Comparison of ENCODE assay signal across 8 cellular contexts in the genomic region with DNA sequence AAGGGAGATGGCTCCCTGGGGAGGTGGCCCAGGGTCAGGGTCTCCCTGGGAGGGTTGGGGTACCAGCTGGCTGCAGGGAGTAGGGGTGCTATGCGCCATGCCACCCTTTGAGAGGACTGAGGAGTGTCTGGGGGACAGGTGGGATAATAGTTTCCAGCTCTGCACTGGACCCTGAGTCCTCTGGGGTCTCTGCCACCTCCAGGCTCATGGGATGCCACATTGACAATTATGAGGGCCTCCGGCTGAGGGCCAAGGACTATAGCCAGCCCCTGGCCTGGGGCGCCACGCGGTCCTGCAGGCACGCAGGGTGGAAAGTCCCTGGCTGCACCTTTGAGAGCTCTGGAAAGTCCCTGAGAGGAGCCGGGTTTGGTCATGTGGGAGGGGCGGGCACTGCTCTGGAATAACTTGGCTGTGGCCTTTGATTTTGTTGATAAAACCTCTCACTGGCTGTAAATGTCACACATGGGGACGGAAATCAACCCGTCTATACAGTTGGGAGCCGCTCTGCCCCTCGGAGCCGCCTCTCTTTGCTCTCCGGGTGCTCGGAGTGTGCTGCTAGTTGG. TPM values are rescaled to one million over a fixed set of nuclear protein-coding genes. Genes with fewer than 3 reads are reported as not detected.
DNase-seq lines count a peak whose midpoint lies in the region; ATAC-seq and TF ChIP-seq lines count a peak whose summit lies in the region.

No MANE protein-coding gene starts in this region.

- peak overlapping the region; percentile 2 to 50 (median 31) for H3K4me3 ChIP-seq in esophagus squamous epithelium
- H3K4me3 ChIP-seq in psoas muscle: peak overlapping the region; percentile 42
- H3K4me3 ChIP-seq in vagina: peak overlapping the region; percentile 23 to 29

- no peaks in the 10 kb centered on the region for H3K9me3 ChIP-seq in esophagus squamous epithelium
- no peaks in the 10 kb centered on the region for H3K9me3 ChIP-seq in psoas muscle
- no peaks in the 10 kb centered on the region for H3K9me3 ChIP-seq in vagina

- ATAC-seq in HG03460 (IDR thresholded peaks at IDR 0.05; ENCODE audit: unreplicated experiment) (peak; percentile 44), psoas muscle (peak; percentile 82 to 97 (median 91)), HG02970 (IDR thresholded peaks at IDR 0.05; ENCODE audit: low FRiP score, unreplicated experiment) (no peak)

- intact Hi-C loops in esophagus squamous epithelium (cut with DNase I): no loop called here
- intact Hi-C loops in psoas muscle (cut with DNase I): loop anchor here in 1 of 2 donors (2.0 to 5.0 kb wide), 2 partner anchors 26 to 40 kb away; a partner anchor contains a TSS
- intact Hi-C loops in vagina (cut with DNase I): no loop called here

- peak; percentile 76 for DNase-seq in activated CD8-positive, alpha-beta memory T cell treated with anti-CD3 and anti-CD28 coated beads, Interleukin-2, amount 50 U/mL, for 24 hours (ENCODE audit: extremely low read depth)
- peak; percentile 19 for DNase-seq in esophagus squamous epithelium (lab: John Stamatoyannopoulos, UW)
- peak; percentile 59 to 79 for DNase-seq in psoas muscle
- DNase-seq in vagina (ENCODE audit: extremely low spot score in 2 of 2): no peak
- no peak for DNase-seq in NCI-H526 treated with DMSO at 0.1 percent for 48 hours (lab: John Stamatoyannopoulos, UW)

- TF ChIP-seq POLR2A in GM19099 (IDR thresholded peaks at IDR 0.05; ENCODE audit: extremely low read depth, insufficient read length, low read depth) (peak; percentile 51), esophagus squamous epithelium (IDR thresholded peaks at IDR 0.05) (peak in 1 of 4 donors; percentile 28), vagina (IDR thresholded peaks at IDR 0.05) (no peak)

- TF ChIP-seq CTCF in esophagus squamous epithelium (IDR thresholded peaks at IDR 0.05) (no peak), psoas muscle (IDR thresholded peaks at IDR 0.05) (no peak), vagina (IDR thresholded peaks at IDR 0.05) (no peak)

- H3K27me3 ChIP-seq in esophagus squamous epithelium (no peaks in the 10 kb centered on the region), psoas muscle (ENCODE audit: insufficient read depth in 3 of 3, low read length in 2 of 3) (no peaks in the 10 kb centered on the region), vagina (no peaks in the 10 kb centered on the region)

- WGBS in esophagus squamous epithelium, 2 donors: 4 to 16% methylated on average over 4 to 9 of the region's 15 CpGs
- WGBS in psoas muscle, 3 donors: 12 to 25% (median 14%) methylated on average over 15 of the region's 15 CpGs

- peaks cover 33 to 60% (median 37%) of the 10 kb centered on the region in 3 donors for H3K4me1 ChIP-seq in esophagus squamous epithelium
- H3K4me1 ChIP-seq in psoas muscle: peaks cover 25% of the 10 kb centered on the region
- H3K4me1 ChIP-seq in vagina: peaks cover 37% of the 10 kb centered on the region

- H3K36me3 ChIP-seq in esophagus squamous epithelium (peaks cover 0 to 71% (median 9%) of the 10 kb centered on the region in 3 donors), psoas muscle (ENCODE audit: insufficient read depth in 1 of 2, low read depth in 1 of 2) (peaks cover 0 to 39% of the 10 kb centered on the region in 2 donors), vagina (peaks cover 0 to 19% of the 10 kb centered on the region in 2 donors)

- H3K27ac ChIP-seq in esophagus squamous epithelium (peak overlapping the region; percentile 89 to 93 (median 92)), psoas muscle (peak overlapping the region; percentile 92), vagina (peak overlapping the region; percentile 77)

RNA-seq across cellular contexts. Expression of a gene that starts 16.0 kb away (rescaled TPM):
- total RNA-seq in esophagus squamous epithelium (10 to 100 TPM in 3 of 4 donors, 1 to 10 TPM in 1; 8.0 to 20.9 (median 13.2) TPM), psoas muscle (10 to 100 TPM in 2 of 4 donors, 1 to 10 TPM in 2; 5.4 to 13.2 (median 9.4) TPM), vagina (12.8 TPM)
- 10 to 100 TPM in 2 of 3 donors, 1 to 10 TPM in 1; 8.6 to 15.9 (median 11.1) TPM for polyA plus RNA-seq in psoas muscle

RNA-seq across cellular contexts. Expression of a gene that starts 36.2 kb away (rescaled TPM):
- total RNA-seq in esophagus squamous epithelium: 100 to 1,000 TPM; 326 to 456 (median 356) TPM
- total RNA-seq in psoas muscle: 100 to 1,000 TPM; 254 to 371 (median 331) TPM
- 100 to 1,000 TPM; 241 to 534 (median 365) TPM for polyA plus RNA-seq in psoas muscle
- total RNA-seq in vagina: 257 TPM

RNA-seq across cellular contexts. Expression of a gene that starts 42.2 kb away (rescaled TPM):
- 100 to 1,000 TPM; 146 to 210 (median 163) TPM for total RNA-seq in esophagus squamous epithelium
- total RNA-seq in psoas muscle: 100 to 1,000 TPM; 135 to 236 (median 171) TPM
- polyA plus RNA-seq in psoas muscle: 100 to 1,000 TPM; 202 to 261 (median 213) TPM
- total RNA-seq in vagina: 125 TPM

RNA-seq across cellular contexts. Expression of a gene that starts 42.7 kb away (rescaled TPM):
- total RNA-seq in esophagus squamous epithelium: 1 to 10 TPM in 1 of 4 donors, not detected in 3; 1.6 TPM
- 1 to 10 TPM; 1.7 to 7.9 (median 5.9) TPM for total RNA-seq in psoas muscle
- 1 to 10 TPM; 3.4 to 6.0 (median 4.5) TPM for polyA plus RNA-seq in psoas muscle
- total RNA-seq in vagina: not detected

RNA-seq across cellular contexts. Expression of a gene that starts 49.7 kb away (rescaled TPM):
- total RNA-seq in esophagus squamous epithelium: not detected
- total RNA-seq in psoas muscle: 1 to 10 TPM in 1 of 4 donors, under 1 TPM in 2, not detected in 1; 0.38 to 1.5 (median 0.48) TPM
- polyA plus RNA-seq in psoas muscle: under 1 TPM; 0.06 to 0.17 (median 0.13) TPM
- total RNA-seq in vagina: not detected

Comparison
In these comparisons a context has a peak if more than half of its experiments do, and no peak if none do; other contexts are left out.
1. DNase-seq: peak in activated CD8-positive, alpha-beta memory T cell treated with anti-CD3 and anti-CD28 coated beads, Interleukin-2, amount 50 U/mL, for 24 hours (single experiment), esophagus squamous epithelium (single experiment) and psoas muscle (2 of 2); none in vagina (0 of 2) and NCI-H526 treated with DMSO at 0.1 percent for 48 hours (single experiment).
2. Peak in every context shown above with its lines, with median percentiles within 50 percentile points of each other: H3K27ac ChIP-seq and H3K4me3 ChIP-seq.